Comparison of ENCODE assay signal across 20 cellular contexts in genomic region chr16:87182759-87183158, GRCh38.
A peak's percentile ranks its signal among the peaks of the same experiment; 100 is the strongest.
DNase-seq lines count a peak whose midpoint lies in the region; ATAC-seq, FAIRE-seq and TF ChIP-seq lines count a peak whose summit lies in the region.
"Had no signal": no experiment of that assay in that cellular context is flagged by ENCODE, and none has a peak within 500 bp of the region (broad histone marks: within the 10 kb centered on the region; RNA-seq: fewer than 3 reads in every experiment).

No MANE protein-coding gene starts in this region.

- ATAC-seq in natural killer cell treated with Interleukin-12 subunit alpha and Interleukin-12 subunit beta and Interleukin-15 and Interleukin-18, amount 100 ng/mL, for 72 hours = no peak
- no peak for ATAC-seq in natural killer cell

- H3K9me1 ChIP-seq in endothelial cell of umbilical vein (replicated peaks; ENCODE audit: control insufficient read depth, extremely low read depth, insufficient read depth, low read length) = no peaks in the 10 kb centered on the region

- intact Hi-C loops in natural killer cell (cut with micrococcal nuclease) = no loop called here
- intact Hi-C loops in endothelial cell of umbilical vein (cut with micrococcal nuclease) = no loop called here

- no peaks in the 10 kb centered on the region for H3K36me3 ChIP-seq in endothelial cell of umbilical vein (ENCODE audit: control insufficient read depth in 2 of 2, extremely low read depth in 1 of 2, insufficient read depth in 2 of 2, low read length in 2 of 2)
- H3K36me3 ChIP-seq in neural progenitor cell = no peaks in the 10 kb centered on the region

- H3K27me3 Mint-ChIP-seq in natural killer cell treated with Interleukin-12 subunit alpha and Interleukin-12 subunit beta and Interleukin-15 and Interleukin-18, amount 100 ng/mL, for 72 hours = peaks cover 16 to 21% of the 10 kb centered on the region in 2 donors
- H3K27me3 Mint-ChIP-seq in natural killer cell (ENCODE audit: low read depth in 2 of 2) = peaks cover 7 to 9% of the 10 kb centered on the region in 2 donors
- H3K27me3 Mint-ChIP-seq in neural progenitor cell (ENCODE audit: insufficient read depth, low read depth) = peaks cover 22% of the 10 kb centered on the region

- no peaks in the 10 kb centered on the region for H4K20me1 ChIP-seq in endothelial cell of umbilical vein (replicated peaks; ENCODE audit: control insufficient read depth, extremely low read depth, insufficient read depth, low read length)
- H4K20me1 ChIP-seq in neural progenitor cell (ENCODE audit: low read depth) = no peaks in the 10 kb centered on the region

- POLR2A ChIA-PET in endothelial cell of umbilical vein (lab: Charles Lee) = no interaction called here

- peaks cover 16% of the 10 kb centered on the region for H3F3A ChIP-seq in neural progenitor cell (ENCODE audit: low read depth)

- H3K4me3 ChIP-seq in endothelial cell of umbilical vein (replicated peaks in 1 of 3; ENCODE audit: insufficient read depth in 1 of 3, low read depth in 1 of 3, low read length in 3 of 3) (no peak overlapping the region), neural progenitor cell (no peak overlapping the region)
- H3K4me3 ChIP-seq: GM23248 had no signal

- peaks cover 31% of the 10 kb centered on the region for H3K4me1 ChIP-seq in endothelial cell of umbilical vein (ENCODE audit: control insufficient read depth, extremely low read depth, insufficient read depth, low read length)
- peaks cover 24% of the 10 kb centered on the region for H3K4me1 ChIP-seq in neural progenitor cell

- H3K27ac ChIP-seq in endothelial cell of umbilical vein (ENCODE audit: insufficient read depth, low read depth, low read length) (no peak overlapping the region), neural progenitor cell (no peak overlapping the region)
- H3K27ac ChIP-seq: GM23248 had no signal

- H3K9me3 Mint-ChIP-seq in natural killer cell treated with Interleukin-12 subunit alpha and Interleukin-12 subunit beta and Interleukin-15 and Interleukin-18, amount 100 ng/mL, for 72 hours = peaks cover 10% of the 10 kb centered on the region
- H3K9me3 Mint-ChIP-seq in natural killer cell (peaks cover 0 to 6% of the 10 kb centered on the region in 2 donors), neural progenitor cell (peaks cover 10% of the 10 kb centered on the region)

- CTCF ChIA-PET in endothelial cell of umbilical vein (lab: Charles Lee) = no interaction called here

- TF ChIP-seq POLR2A in endothelial cell of umbilical vein (IDR thresholded peaks at IDR 0.05; ENCODE audit: low read depth, low read length) = no peak

- no peak for TF ChIP-seq CTCF in natural killer cell (IDR thresholded peaks at IDR 0.05)
- no peak for TF ChIP-seq CTCF in endothelial cell of umbilical vein (IDR thresholded peaks at IDR 0.05; ENCODE audit: extremely low read depth in 1 of 2, insufficient read depth in 1 of 2, low read depth in 1 of 2, low read length in 2 of 2)
- TF ChIP-seq CTCF in neural progenitor cell (IDR thresholded peaks at IDR 0.05) = no peak
- no peak for TF ChIP-seq CTCF in GM13976 (IDR thresholded peaks at IDR 0.05; ENCODE audit: borderline replicate concordance, control extremely low read depth, extremely low read depth, insufficient read depth, missing control alignments)

- peaks cover 5% of the 10 kb centered on the region for H3K36me3 Mint-ChIP-seq in natural killer cell treated with Interleukin-12 subunit alpha and Interleukin-12 subunit beta and Interleukin-15 and Interleukin-18, amount 100 ng/mL, for 72 hours
- H3K36me3 Mint-ChIP-seq in natural killer cell (no peaks in the 10 kb centered on the region), neural progenitor cell (no peaks in the 10 kb centered on the region)
- H3K36me3 Mint-ChIP-seq: CD4-positive, alpha-beta memory T cell had no signal

- peak; percentile 29 for DNase-seq in natural killer cell treated with Interleukin-12 subunit alpha and Interleukin-12 subunit beta and Interleukin-15 and Interleukin-18, amount 100 ng/mL, for 72 hours (ENCODE audit: low spot score)
- DNase-seq in natural killer cell (no peak), endothelial cell of umbilical vein (ENCODE audit: low read depth, low spot score) (no peak), neural progenitor cell (ENCODE audit: low spot score) (no peak), NCI-H82 treated with DMSO at 0.1 percent for 48 hours (lab: John Stamatoyannopoulos, UW; ENCODE audit: unreplicated experiment) (no peak), NCI-H2227 (lab: John Stamatoyannopoulos, UW; ENCODE audit: unreplicated experiment) (no peak), GM13976 (ENCODE audit: low spot score) (no peak)
- DNase-seq: 8988T; C1 segment of cervical spinal cord; Calu3; CD4-positive, alpha-beta memory T cell; COR-L47; DMS53; DMS79 treated with DMSO at 0.1 percent for 48 hours; GF-D8; GM23248; H7; HCEC 1CT had no signal

- H3K9me3 ChIP-seq in endothelial cell of umbilical vein (replicated peaks; ENCODE audit: control insufficient read depth, insufficient read depth, low read length) = no peaks in the 10 kb centered on the region
- no peaks in the 10 kb centered on the region for H3K9me3 ChIP-seq in neural progenitor cell (ENCODE audit: low read depth)

- H3K27me3 ChIP-seq in endothelial cell of umbilical vein (ENCODE audit: control insufficient read depth in 2 of 2, insufficient read depth in 2 of 2, low read length in 2 of 2) (no peaks in the 10 kb centered on the region), neural progenitor cell (no peaks in the 10 kb centered on the region)

- H3K4me1 Mint-ChIP-seq in natural killer cell treated with Interleukin-12 subunit alpha and Interleukin-12 subunit beta and Interleukin-15 and Interleukin-18, amount 100 ng/mL, for 72 hours (ENCODE audit: low read depth in 2 of 2) = peaks cover 7 to 10% of the 10 kb centered on the region in 2 donors
- H3K4me1 Mint-ChIP-seq in natural killer cell (no peaks in the 10 kb centered on the region), neural progenitor cell (peaks cover 53% of the 10 kb centered on the region)

- peak; percentile 40 for FAIRE-seq in endothelial cell of umbilical vein (lab: Jason Lieb, UNC)
- FAIRE-seq: GM12891, H1 had no signal

- H2AFZ ChIP-seq in endothelial cell of umbilical vein (ENCODE audit: low read depth, low read length) (no peak overlapping the region), neural progenitor cell (replicated peaks) (no peak overlapping the region)
- H2AFZ ChIP-seq: GM23248 had no signal

- H3K4me3 Mint-ChIP-seq in natural killer cell treated with Interleukin-12 subunit alpha and Interleukin-12 subunit beta and Interleukin-15 and Interleukin-18, amount 100 ng/mL, for 72 hours = no peak overlapping the region
- H3K4me3 Mint-ChIP-seq in natural killer cell (no peak overlapping the region), neural progenitor cell (no peak overlapping the region)
- H3K4me3 Mint-ChIP-seq: CD4-positive, alpha-beta memory T cell had no signal

- in situ Hi-C loops in GM13976 (cut with MboI; ENCODE audit: low sequenced_read_pairs, unreplicated experiment) = no loop called here

- H3K9ac ChIP-seq in endothelial cell of umbilical vein (replicated peaks; ENCODE audit: extremely low read depth, insufficient read depth, low read length) = no peak overlapping the region
- H3K9ac ChIP-seq in neural progenitor cell = no peak overlapping the region
- H3K9ac ChIP-seq: GM23248 had no signal

- H3K4me2 ChIP-seq in endothelial cell of umbilical vein (ENCODE audit: insufficient read depth, low read length) (no peak overlapping the region), neural progenitor cell (no peak overlapping the region)

- BruUV-seq in endothelial cell of umbilical vein (replicated peaks; lab: Mats Ljungman, UMichigan) = no TSS peak

- H3K79me2 ChIP-seq in endothelial cell of umbilical vein (ENCODE audit: control insufficient read depth, insufficient read depth, low read length) (no peaks in the 10 kb centered on the region), neural progenitor cell (ENCODE audit: low read depth) (no peaks in the 10 kb centered on the region)

- dilution Hi-C loops in endothelial cell of umbilical vein (cut with MboI; ENCODE audit: extremely low pct_ligation_motif_present, low sequenced_read_pairs) = no loop called here

- H3K27ac Mint-ChIP-seq in natural killer cell treated with Interleukin-12 subunit alpha and Interleukin-12 subunit beta and Interleukin-15 and Interleukin-18, amount 100 ng/mL, for 72 hours = no peak overlapping the region
- H3K27ac Mint-ChIP-seq in natural killer cell (no peak overlapping the region), neural progenitor cell (peak overlapping the region; percentile 48)

TF ChIP-seq in endothelial cell of umbilical vein, 7 proteins besides CTCF, POLR2A, EP300 and RAD21:
- TF ChIP-seq POLR2AphosphoS5 (IDR thresholded peaks at IDR 0.05; ENCODE audit: insufficient read depth, low read depth, low read length) = no peak
- no peak for TF ChIP-seq JUN (IDR thresholded peaks at IDR 0.05; ENCODE audit: borderline replicate concordance, insufficient read depth, insufficient read length, low read depth)
- no peak for TF ChIP-seq EZH2 (IDR thresholded peaks at IDR 0.05; ENCODE audit: borderline replicate concordance, low read depth, low read length, severe bottlenecking)
- TF ChIP-seq MAX (IDR thresholded peaks at IDR 0.05; ENCODE audit: insufficient read depth, insufficient read length) = no peak
- TF ChIP-seq GATA2 (IDR thresholded peaks at IDR 0.05; ENCODE audit: insufficient read depth, insufficient read length, low read depth, low read length) = no peak
- no peak for TF ChIP-seq FOS (IDR thresholded peaks at IDR 0.05; ENCODE audit: borderline replicate concordance, insufficient read depth, low read length)
- TF ChIP-seq MYC (IDR thresholded peaks at IDR 0.05; ENCODE audit: low read depth, low read length) = no peak
